8 cellular contexts compared by ENCODE assay signal in the genomic region with DNA sequence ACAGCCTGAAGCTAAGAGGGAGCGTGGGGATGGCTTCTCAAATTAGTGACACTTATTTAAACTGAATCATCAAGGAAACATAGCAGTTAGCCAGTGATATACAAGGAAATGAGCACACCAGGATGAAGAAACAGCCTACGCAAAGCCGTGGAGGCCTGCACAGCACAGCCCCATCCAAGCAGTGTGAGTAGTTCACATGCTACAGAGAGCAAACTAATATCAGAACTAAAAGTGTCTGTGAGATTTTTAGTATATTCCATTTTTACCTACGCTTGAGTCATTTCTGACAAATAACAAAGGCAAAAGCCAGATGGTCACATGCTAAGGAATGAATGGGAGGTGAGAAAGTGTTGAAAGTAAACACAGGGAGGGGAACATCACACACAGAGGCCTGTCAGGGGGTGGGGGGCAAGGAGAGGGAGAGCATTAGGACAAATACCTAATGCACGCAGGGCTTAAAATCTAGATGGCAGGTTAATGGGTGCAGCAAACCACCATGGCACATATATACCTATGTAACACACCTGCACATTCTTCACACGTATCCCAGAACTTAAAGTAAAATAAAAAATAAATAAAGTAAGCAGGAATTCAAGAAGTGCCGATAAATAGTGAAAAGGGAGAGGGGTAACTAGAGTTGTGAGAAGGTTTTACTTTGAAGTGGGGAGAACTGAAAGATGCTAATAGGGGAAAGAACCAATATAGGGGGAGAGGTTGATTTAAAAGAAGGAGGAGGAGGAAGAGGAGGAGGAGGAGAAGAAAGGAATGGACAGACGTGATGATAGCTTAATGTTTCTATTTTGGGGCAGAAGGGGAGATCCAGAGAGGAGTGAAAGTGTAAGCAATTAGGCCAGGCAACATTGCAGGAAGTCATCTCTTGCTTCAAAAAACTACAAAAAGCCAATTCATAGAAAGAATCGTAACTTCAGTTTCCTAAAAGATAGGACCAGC.
A peak's percentile ranks its signal among the peaks of the same experiment; 100 is the strongest.
DNase-seq lines count a peak whose midpoint lies in the region; ATAC-seq and TF ChIP-seq lines count a peak whose summit lies in the region.

No MANE protein-coding gene starts in this region.

- H3K4me3 ChIP-seq in hepatocyte (no peak overlapping the region), neural progenitor cell (no peak overlapping the region)

- no peaks in the 10 kb centered on the region for H3K36me3 Mint-ChIP-seq in neural progenitor cell

- H3K9me3 ChIP-seq in hepatocyte (ENCODE audit: low read depth) (no peaks in the 10 kb centered on the region), neural progenitor cell (ENCODE audit: low read depth) (no peaks in the 10 kb centered on the region)

- H3K36me3 ChIP-seq in hepatocyte (replicated peaks; ENCODE audit: insufficient read depth, low read depth) (no peaks in the 10 kb centered on the region), neural progenitor cell (no peaks in the 10 kb centered on the region)

- H3K4me3 Mint-ChIP-seq in neural progenitor cell = no peak overlapping the region

- H3K79me2 ChIP-seq in hepatocyte (no peaks in the 10 kb centered on the region), neural progenitor cell (ENCODE audit: low read depth) (no peaks in the 10 kb centered on the region)

- H2AFZ ChIP-seq in hepatocyte (no peak overlapping the region), neural progenitor cell (replicated peaks) (no peak overlapping the region)

- H4K20me1 ChIP-seq in hepatocyte (ENCODE audit: insufficient read depth, poor library complexity, severe bottlenecking) = no peaks in the 10 kb centered on the region
- no peaks in the 10 kb centered on the region for H4K20me1 ChIP-seq in neural progenitor cell (ENCODE audit: low read depth)

- no peak overlapping the region for H3K9ac ChIP-seq in neural progenitor cell

- ATAC-seq in HG03103 (IDR thresholded peaks at IDR 0.05; ENCODE audit: low read depth, unreplicated experiment) = peak; percentile 95

- no peaks in the 10 kb centered on the region for H3K4me1 Mint-ChIP-seq in neural progenitor cell

- TF ChIP-seq CTCF in hepatocyte (IDR thresholded peaks at IDR 0.05; ENCODE audit: poor library complexity) = no peak
- TF ChIP-seq CTCF in neural progenitor cell (IDR thresholded peaks at IDR 0.05) = no peak

- H3F3A ChIP-seq in neural progenitor cell (ENCODE audit: low read depth) = no peaks in the 10 kb centered on the region

- H3K9me2 ChIP-seq in hepatocyte (replicated peaks; ENCODE audit: insufficient read depth) = no peaks in the 10 kb centered on the region

- H3K27ac ChIP-seq in hepatocyte (no peak overlapping the region), neural progenitor cell (no peak overlapping the region)

- H3K27me3 ChIP-seq in hepatocyte (no peaks in the 10 kb centered on the region), neural progenitor cell (no peaks in the 10 kb centered on the region)

- WGBS in hepatocyte (ENCODE audit: low lambda C conversion rate, missing lambda C conversion rate) = 82% methylated on average over 9 of the region's 9 CpGs

- no peak overlapping the region for H3K4me2 ChIP-seq in hepatocyte
- H3K4me2 ChIP-seq in neural progenitor cell = no peak overlapping the region

- H3K4me1 ChIP-seq in hepatocyte (ENCODE audit: insufficient read depth) (no peaks in the 10 kb centered on the region), neural progenitor cell (no peaks in the 10 kb centered on the region)

- H3K27me3 Mint-ChIP-seq in neural progenitor cell (ENCODE audit: insufficient read depth, low read depth) = no peaks in the 10 kb centered on the region

- DNase-seq in activated CD4-positive, alpha-beta T cell treated with anti-CD3 and anti-CD28 coated beads for 24 hours (ENCODE audit: low read depth in 2 of 2) = peak; percentile 32 to 43
- no peak for DNase-seq in activated CD4-positive, alpha-beta T cell treated with anti-CD3 and anti-CD28 coated beads for 1 hour
- peak; percentile 68 for DNase-seq in activated CD8-positive, alpha-beta memory T cell treated with anti-CD3 and anti-CD28 coated beads, Interleukin-2, amount 50 U/mL, for 48 hours
- peak; percentile 31 to 69 (median 33) for DNase-seq in stimulated activated CD4-positive, alpha-beta T cell treated with anti-CD3 and anti-CD28 coated beads, TNF-alpha, amount 100 ng/mL, for 24 hours (ENCODE audit: low read depth in 3 of 3)
- no peak for DNase-seq in hepatocyte (ENCODE audit: low spot score)
- DNase-seq in neural progenitor cell (ENCODE audit: low spot score) = no peak
- no peak for DNase-seq in dedifferentiated amniotic fluid mesenchymal stem cell (ENCODE audit: extremely low spot score)

- no peaks in the 10 kb centered on the region for H3K9me3 Mint-ChIP-seq in neural progenitor cell

- no peak overlapping the region for H3K27ac Mint-ChIP-seq in neural progenitor cell

Comparison
In these comparisons a context has a peak if more than half of its experiments do, and no peak if none do; other contexts are left out.
1. DNase-seq: peak in activated CD4-positive, alpha-beta T cell treated with anti-CD3 and anti-CD28 coated beads for 24 hours (2 of 2), activated CD8-positive, alpha-beta memory T cell treated with anti-CD3 and anti-CD28 coated beads, Interleukin-2, amount 50 U/mL, for 48 hours (single experiment) and stimulated activated CD4-positive, alpha-beta T cell treated with anti-CD3 and anti-CD28 coated beads, TNF-alpha, amount 100 ng/mL, for 24 hours (3 of 3); none in activated CD4-positive, alpha-beta T cell treated with anti-CD3 and anti-CD28 coated beads for 1 hour (single experiment), hepatocyte (single experiment), neural progenitor cell (single experiment) and dedifferentiated amniotic fluid mesenchymal stem cell (single experiment).